Comparison of ENCODE assay signal across 16 cellular contexts in the genomic region with DNA sequence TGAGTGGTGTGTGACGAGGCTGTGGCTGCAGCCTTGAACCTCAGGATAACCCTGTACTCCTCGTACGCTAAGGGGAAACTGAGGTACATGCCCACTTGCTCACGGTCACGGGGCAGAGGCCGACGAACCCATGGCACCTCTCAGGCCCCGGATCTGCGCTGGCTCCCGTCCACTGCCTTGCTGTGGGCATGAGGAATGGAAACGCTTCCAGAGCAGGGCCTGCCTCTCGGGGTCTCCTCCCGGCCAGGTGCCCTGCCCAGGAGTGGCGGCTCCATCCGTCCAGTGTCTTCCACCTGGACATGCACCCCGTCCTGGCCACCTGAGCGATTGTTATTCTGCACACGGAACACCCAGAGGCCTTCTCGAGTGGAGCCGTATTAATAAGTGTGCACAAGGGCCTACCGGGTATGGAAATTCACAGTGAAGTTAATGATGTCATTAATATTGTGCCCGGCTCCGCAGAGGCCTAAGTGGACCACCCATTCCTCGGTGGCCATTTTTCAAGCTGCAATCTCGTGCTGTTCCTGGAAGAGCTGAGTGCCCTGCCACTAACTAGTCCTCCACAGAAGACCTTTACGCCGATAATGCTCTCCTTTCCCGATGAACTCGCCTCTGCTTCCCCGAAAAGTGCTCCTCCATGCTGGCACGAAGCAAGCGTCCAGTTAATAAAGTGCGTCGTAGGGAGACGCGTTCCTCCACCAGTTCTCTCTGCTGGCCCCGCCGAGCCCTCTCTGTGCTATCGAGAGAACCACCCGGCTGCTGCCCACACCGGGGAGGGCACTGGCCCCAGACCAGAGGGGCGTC.
"Had no signal": no experiment of that assay in that cellular context is flagged by ENCODE, and none has a peak within 500 bp of the region (broad histone marks: within the 10 kb centered on the region; RNA-seq: fewer than 3 reads in every experiment).

No MANE protein-coding gene starts in this region.

- DNase-seq: activated CD4-positive, alpha-beta T cell treated with anti-CD3 and anti-CD28 coated beads, Interleukin-2, amount 50 U/mL, for 1 hour; activated gamma-delta T cell; activated T-cell treated with anti-CD3 and anti-CD28 coated beads, Interleukin-2, amount 50 U/mL, for 4 hours; anterior cingulate cortex; brain microvascular endothelial cell; effector CD8-positive, alpha-beta T cell; esophagus squamous epithelium; hippocampal formation; kidney glomerular epithelial cell; lower lobe of right lung; midbrain; retina; SW 1271 had no signal

- ATAC-seq: activated T-cell treated with anti-CD3 and anti-CD28 coated beads, Interleukin-2, amount 50 U/mL, for 4 hours; lower lobe of right lung had no signal

- H3K36me3 Mint-ChIP-seq: neural progenitor cell had no signal

- H3K4me1 Mint-ChIP-seq: central memory CD8-positive, alpha-beta T cell; neural progenitor cell had no signal

- H3K4me3 Mint-ChIP-seq: activated T-cell treated with anti-CD3 and anti-CD28 coated beads, Interleukin-2, amount 50 U/mL, for 4 hours; central memory CD8-positive, alpha-beta T cell; neural progenitor cell; stimulated activated naive CD8-positive, alpha-beta T cell treated with anti-CD3 and anti-CD28 coated beads, Interleukin-15, Interleukin-2, amounts not matched to agents 100 ng/mL and 50 ng/mL, for 24 hours had no signal

- H3K27ac Mint-ChIP-seq: neural progenitor cell; stimulated activated naive CD8-positive, alpha-beta T cell treated with anti-CD3 and anti-CD28 coated beads, Interleukin-15, Interleukin-2, amounts not matched to agents 100 ng/mL and 50 ng/mL, for 24 hours had no signal

- H3K9me3 Mint-ChIP-seq: activated T-cell treated with anti-CD3 and anti-CD28 coated beads, Interleukin-2, amount 50 U/mL, for 4 hours; central memory CD8-positive, alpha-beta T cell; neural progenitor cell; stimulated activated naive CD8-positive, alpha-beta T cell treated with anti-CD3 and anti-CD28 coated beads, Interleukin-15, Interleukin-2, amounts not matched to agents 100 ng/mL and 50 ng/mL, for 24 hours had no signal
